8 cellular contexts compared by ENCODE assay signal in the genomic region with DNA sequence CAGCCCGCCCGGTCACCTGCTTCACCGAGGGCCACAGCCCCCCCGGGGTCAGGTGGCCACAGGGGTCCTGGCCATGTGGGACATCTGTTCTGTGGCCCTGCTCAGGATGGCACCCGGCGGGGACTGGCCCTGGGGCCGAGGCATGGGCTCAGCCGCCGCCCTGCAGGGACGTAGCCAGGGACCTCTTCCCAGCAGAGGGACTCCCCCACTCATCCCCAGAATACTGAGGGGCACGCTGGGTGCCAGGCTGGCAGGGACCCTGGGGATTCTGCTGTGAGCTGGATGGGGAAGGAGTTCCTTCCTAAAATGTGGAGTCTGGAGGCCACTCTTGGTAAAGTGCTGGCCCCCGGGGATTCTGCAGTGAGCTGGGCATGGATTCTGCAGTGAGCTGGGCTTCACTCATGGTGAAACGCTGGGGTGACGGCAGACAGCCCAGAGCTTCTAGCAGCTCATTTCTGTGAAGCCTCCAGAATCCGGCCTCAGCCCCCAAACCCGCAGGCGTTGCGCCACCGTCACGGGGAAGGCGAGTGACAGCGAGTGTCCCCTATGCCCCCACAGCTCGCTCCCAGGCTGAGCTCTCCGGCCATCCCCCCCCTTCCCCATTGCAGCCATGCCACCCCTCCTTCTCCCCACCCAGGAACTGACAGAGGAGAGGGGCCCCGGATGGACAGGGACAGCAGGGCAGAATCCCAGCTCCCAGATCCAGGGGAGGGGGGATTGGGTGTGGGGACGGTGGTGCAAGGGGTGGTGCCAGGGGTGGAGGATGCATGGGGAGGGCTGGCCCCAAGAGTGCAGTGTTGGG. TPM values are rescaled to one million over a fixed set of nuclear protein-coding genes. Genes with fewer than 3 reads are reported as not detected.
DNase-seq lines count a peak whose midpoint lies in the region; ATAC-seq and TF ChIP-seq lines count a peak whose summit lies in the region.

No MANE protein-coding gene starts in this region.

- intact Hi-C loops in left ventricle myocardium inferior (cut with micrococcal nuclease) (no loop called here), stomach (cut with DNase I; ENCODE audit: low total_unique reads) (no loop called here)

- peak overlapping the region; percentile 48 for H3K4me3 ChIP-seq in left ventricle myocardium inferior
- peak overlapping the region; percentile 28 to 52 (median 44) for H3K4me3 ChIP-seq in stomach

- TF ChIP-seq EP300 in stomach (IDR thresholded peaks at IDR 0.05): no peak

- POLR2A ChIA-PET in activated CD4-positive, alpha-beta T cell treated with anti-CD3 and anti-CD28 coated beads, Interleukin-2, amount 10 ng/mL, durations not matched to agents 7 days and 5 days (lab: Charles Lee): interaction anchor here (0.6 to 1.7 kb wide), 2 partner anchors 12 to 45 kb away, joined by 4 to 6 read pairs; no protein-coding TSS in a partner anchor
- POLR2A ChIA-PET in T-cell (lab: Charles Lee): interaction anchor here (0.6 to 0.7 kb wide), 2 partner anchors 20 to 21 kb away, joined by 3 read pairs; no protein-coding TSS in a partner anchor

- WGBS in stomach, 5 donors: 36 to 68% (median 51%) methylated on average over 8 to 22 of the region's 26 CpGs

- H3K4me3 Mint-ChIP-seq in activated CD4-positive, alpha-beta T cell treated with anti-CD3 and anti-CD28 coated beads, Interleukin-2, amount 10 ng/mL, durations not matched to agents 7 days and 5 days: peak overlapping the region; percentile 99
- peak overlapping the region; percentile 96 to 100 (median 96) for H3K4me3 Mint-ChIP-seq in T-cell

- peak in 1 of 4 experiments; percentile 13 for ATAC-seq in T-cell (replicated peaks in 1 of 4)
- ATAC-seq in HG02759 (IDR thresholded peaks at IDR 0.05; ENCODE audit: unreplicated experiment): no peak

- no peaks in the 10 kb centered on the region for H3K27me3 Mint-ChIP-seq in activated CD4-positive, alpha-beta T cell treated with anti-CD3 and anti-CD28 coated beads, Interleukin-2, amount 10 ng/mL, durations not matched to agents 7 days and 5 days
- H3K27me3 Mint-ChIP-seq in T-cell: no peaks in the 10 kb centered on the region

- H3K27ac ChIP-seq in left ventricle myocardium inferior (replicated peaks) (no peak overlapping the region), stomach (peak overlapping the region in 3 of 5 donors; percentile 33 to 79 (median 63))

- H3K9me3 Mint-ChIP-seq in activated CD4-positive, alpha-beta T cell treated with anti-CD3 and anti-CD28 coated beads, Interleukin-2, amount 10 ng/mL, durations not matched to agents 7 days and 5 days: peaks cover 5% of the 10 kb centered on the region
- no peaks in the 10 kb centered on the region for H3K9me3 Mint-ChIP-seq in T-cell

- DNase-seq in activated CD4-positive, alpha-beta T cell treated with anti-CD3 and anti-CD28 coated beads, Interleukin-2, amount 10 ng/mL, durations not matched to agents 7 days and 5 days: no peak
- DNase-seq in activated CD4-positive, alpha-beta T cell treated with anti-CD3 and anti-CD28 coated beads, Interleukin-2, amount 50 U/mL, for 1 hour: no peak
- no peak for DNase-seq in T-cell
- peak; percentile 22 for DNase-seq in left ventricle myocardium inferior
- DNase-seq in stomach: no peak
- DNase-seq in AG08396 (ENCODE audit: low spot score): no peak
- DNase-seq in iPS-NIHi11 (ENCODE audit: low spot score): no peak

- H3K4me1 ChIP-seq in left ventricle myocardium inferior (no peaks in the 10 kb centered on the region), stomach (peaks cover 0 to 37% (median 9%) of the 10 kb centered on the region in 4 donors)

- H3K27ac Mint-ChIP-seq in activated CD4-positive, alpha-beta T cell treated with anti-CD3 and anti-CD28 coated beads, Interleukin-2, amount 10 ng/mL, durations not matched to agents 7 days and 5 days: peak overlapping the region; percentile 72
- peak overlapping the region; percentile 94 to 99 for H3K27ac Mint-ChIP-seq in T-cell

- H3K36me3 ChIP-seq in left ventricle myocardium inferior: no peaks in the 10 kb centered on the region
- H3K36me3 ChIP-seq in stomach: peaks cover 0 to 3% (median 0%) of the 10 kb centered on the region in 4 donors

- H3K9me3 ChIP-seq in left ventricle myocardium inferior (replicated peaks): no peaks in the 10 kb centered on the region
- no peaks in the 10 kb centered on the region for H3K9me3 ChIP-seq in stomach

- H3K27me3 ChIP-seq in left ventricle myocardium inferior (ENCODE audit: low read depth): peaks cover 49% of the 10 kb centered on the region
- peaks cover 0 to 38% (median 25%) of the 10 kb centered on the region in 3 donors for H3K27me3 ChIP-seq in stomach

- H3K4me1 Mint-ChIP-seq in activated CD4-positive, alpha-beta T cell treated with anti-CD3 and anti-CD28 coated beads, Interleukin-2, amount 10 ng/mL, durations not matched to agents 7 days and 5 days: peaks cover 79% of the 10 kb centered on the region
- H3K4me1 Mint-ChIP-seq in T-cell: peaks cover 73 to 88% (median 84%) of the 10 kb centered on the region in 3 donors

- peaks cover 51% of the 10 kb centered on the region for H3K36me3 Mint-ChIP-seq in activated CD4-positive, alpha-beta T cell treated with anti-CD3 and anti-CD28 coated beads, Interleukin-2, amount 10 ng/mL, durations not matched to agents 7 days and 5 days (ENCODE audit: low read depth)
- H3K36me3 Mint-ChIP-seq in T-cell: peaks cover 9% of the 10 kb centered on the region

- no peak for TF ChIP-seq POLR2A in stomach (IDR thresholded peaks at IDR 0.05)

- TF ChIP-seq CTCF in left ventricle myocardium inferior (IDR thresholded peaks at IDR 0.05; ENCODE audit: borderline replicate concordance): no peak
- TF ChIP-seq CTCF in stomach (IDR thresholded peaks at IDR 0.05): no peak

- CTCF ChIA-PET in activated CD4-positive, alpha-beta T cell treated with anti-CD3 and anti-CD28 coated beads, Interleukin-2, amount 10 ng/mL, durations not matched to agents 7 days and 5 days (lab: Charles Lee): interaction anchor here (0.7 to 1.7 kb wide), 7 partner anchors 8 to 409 kb away, joined by 3 to 5 read pairs (median 3); partner anchors contain the start of gene UBE2G2
- CTCF ChIA-PET in T-cell (lab: Charles Lee): interaction anchor here in 1 of 2 donors (0.6 to 1.0 kb wide), 4 partner anchors 8 to 211 kb away, joined by 3 to 9 read pairs (median 6); no protein-coding TSS in a partner anchor

RNA-seq across cellular contexts. Expression of gene ITGB2, which starts 1.4 kb away (rescaled TPM):
- total RNA-seq in activated CD4-positive, alpha-beta T cell treated with anti-CD3 and anti-CD28 coated beads, Interleukin-2, amount 10 ng/mL, durations not matched to agents 7 days and 5 days: 100 to 1,000 TPM; 439 to 500 TPM
- 100 to 1,000 TPM; 249 to 498 (median 304) TPM for total RNA-seq in T-cell
- 18.6 TPM for total RNA-seq in left ventricle myocardium inferior
- 10 to 100 TPM in 3 of 5 donors, 1 to 10 TPM in 2; 3.5 to 72.2 (median 14.2) TPM for total RNA-seq in stomach
- 10 to 100 TPM in 2 of 3 donors, 1 to 10 TPM in 1; 6.7 to 25.3 (median 24.1) TPM for polyA plus RNA-seq in stomach

RNA-seq across cellular contexts. Expression of gene SLX9, which starts 20.5 kb away (rescaled TPM):
- 10 to 100 TPM; 32.7 to 39.8 TPM for total RNA-seq in activated CD4-positive, alpha-beta T cell treated with anti-CD3 and anti-CD28 coated beads, Interleukin-2, amount 10 ng/mL, durations not matched to agents 7 days and 5 days
- total RNA-seq in T-cell: 10 to 100 TPM; 16.7 to 32.2 (median 26.7) TPM
- total RNA-seq in left ventricle myocardium inferior: 70.7 TPM
- total RNA-seq in stomach: 10 to 100 TPM in 3 of 5 donors, 1 to 10 TPM in 2; 5.4 to 83.4 (median 13.4) TPM
- polyA plus RNA-seq in stomach: 10 to 100 TPM; 19.9 to 37.0 (median 24.4) TPM

RNA-seq across cellular contexts. Expression of gene PTTG1IP, which starts 45.8 kb away (rescaled TPM):
- total RNA-seq in activated CD4-positive, alpha-beta T cell treated with anti-CD3 and anti-CD28 coated beads, Interleukin-2, amount 10 ng/mL, durations not matched to agents 7 days and 5 days: 10 to 100 TPM; 70.2 to 79.9 TPM
- total RNA-seq in T-cell (10 to 100 TPM; 73.4 to 91.1 (median 90.2) TPM), left ventricle myocardium inferior (171 TPM), stomach (100 to 1,000 TPM in 4 of 5 donors, 10 to 100 TPM in 1; 85.7 to 253 (median 164) TPM)
- 10 to 100 TPM; 61.3 to 96.3 (median 75.8) TPM for polyA plus RNA-seq in stomach
